8 cellular contexts compared by ENCODE assay signal in the genomic region with DNA sequence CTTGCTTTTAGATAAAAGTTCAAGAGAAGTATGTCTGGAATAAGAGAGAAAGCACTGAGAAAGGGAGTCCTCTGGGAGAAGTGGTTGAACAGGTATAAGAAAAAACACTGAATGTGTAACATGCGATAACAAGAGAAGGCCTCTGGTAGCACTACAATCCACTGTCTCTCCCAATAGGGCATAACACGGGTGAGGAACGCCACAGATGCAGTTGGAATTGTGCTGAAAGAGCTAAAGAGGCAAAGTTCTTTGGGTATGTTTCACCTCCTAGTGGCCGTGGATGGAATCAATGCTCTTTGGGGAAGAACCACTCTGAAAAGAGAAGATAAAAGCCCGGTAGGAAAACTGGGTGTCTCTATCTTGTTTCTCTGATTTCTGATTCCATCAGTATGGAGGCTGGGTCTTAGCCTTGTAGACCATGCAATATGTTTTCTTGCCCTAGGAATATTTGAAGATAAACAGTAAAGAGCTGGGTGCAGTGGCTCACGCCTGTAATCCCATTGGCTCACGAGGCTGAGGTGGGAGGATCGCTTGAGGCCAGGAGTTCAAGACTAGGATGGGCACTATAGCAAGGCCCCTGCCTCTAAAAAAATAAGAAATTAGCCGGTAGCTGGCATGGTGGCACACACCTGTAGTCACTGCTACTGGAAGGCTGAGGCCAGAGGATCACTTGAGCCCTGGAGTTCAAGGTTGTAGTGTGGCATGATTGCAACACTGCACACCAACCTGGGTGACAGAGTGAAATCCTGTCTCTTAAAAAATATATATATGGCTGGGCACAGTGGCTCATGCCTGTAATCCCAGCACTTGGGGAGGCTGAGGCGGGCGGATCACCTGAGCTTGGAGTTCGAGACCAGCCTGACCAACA. TPM values are rescaled to one million over a fixed set of nuclear protein-coding genes. Genes with fewer than 3 reads are reported as not detected.
DNase-seq lines count a peak whose midpoint lies in the region; ATAC-seq and TF ChIP-seq lines count a peak whose summit lies in the region.

No MANE protein-coding gene starts in this region.

- CTCF ChIA-PET in activated naive CD4-positive, alpha-beta T cell treated with anti-CD3 and anti-CD28 coated beads, Interleukin-2, amount 10 ng/mL, durations not matched to agents 7 days and 5 days (lab: Charles Lee), result interaction anchor here (0.6 to 1.6 kb wide), 8 partner anchors 9 to 175 kb away, joined by 3 to 9 read pairs (median 3); no protein-coding TSS in a partner anchor

- TF ChIP-seq CTCF in glutamatergic neuron (IDR thresholded peaks at IDR 0.05; ENCODE audit: partially characterized antibody, unreplicated experiment) (peak; percentile 80), progenitor cell of endocrine pancreas (IDR thresholded peaks at IDR 0.05; ENCODE audit: unreplicated experiment) (peak; percentile 63)

- ATAC-seq in GM21529 (IDR thresholded peaks at IDR 0.05; ENCODE audit: unreplicated experiment), result no peak
- ATAC-seq in HG03159 (IDR thresholded peaks at IDR 0.05; ENCODE audit: unreplicated experiment), result no peak

- no peaks in the 10 kb centered on the region for H3K27me3 Mint-ChIP-seq in activated naive CD4-positive, alpha-beta T cell treated with anti-CD3 and anti-CD28 coated beads, Interleukin-2, amount 10 ng/mL, durations not matched to agents 7 days and 5 days
- H3K27me3 Mint-ChIP-seq in glutamatergic neuron (ENCODE audit: unreplicated experiment), result no peaks in the 10 kb centered on the region
- no peaks in the 10 kb centered on the region for H3K27me3 Mint-ChIP-seq in progenitor cell of endocrine pancreas

- no peak overlapping the region for H3K27ac Mint-ChIP-seq in activated naive CD4-positive, alpha-beta T cell treated with anti-CD3 and anti-CD28 coated beads, Interleukin-2, amount 10 ng/mL, durations not matched to agents 7 days and 5 days
- H3K27ac Mint-ChIP-seq in glutamatergic neuron (ENCODE audit: unreplicated experiment) (no peak overlapping the region), progenitor cell of endocrine pancreas (peak overlapping the region; percentile 90)

- H3K9me3 Mint-ChIP-seq in activated naive CD4-positive, alpha-beta T cell treated with anti-CD3 and anti-CD28 coated beads, Interleukin-2, amount 10 ng/mL, durations not matched to agents 7 days and 5 days, result no peaks in the 10 kb centered on the region
- H3K9me3 Mint-ChIP-seq in glutamatergic neuron (ENCODE audit: unreplicated experiment) (no peaks in the 10 kb centered on the region), progenitor cell of endocrine pancreas (ENCODE audit: low read depth) (no peaks in the 10 kb centered on the region)

- no peaks in the 10 kb centered on the region for H3K4me1 Mint-ChIP-seq in activated naive CD4-positive, alpha-beta T cell treated with anti-CD3 and anti-CD28 coated beads, Interleukin-2, amount 10 ng/mL, durations not matched to agents 7 days and 5 days
- H3K4me1 Mint-ChIP-seq in glutamatergic neuron (ENCODE audit: low read depth, unreplicated experiment), result no peaks in the 10 kb centered on the region
- peaks cover 4% of the 10 kb centered on the region for H3K4me1 Mint-ChIP-seq in progenitor cell of endocrine pancreas (ENCODE audit: low read depth)

- peak; percentile 46 for DNase-seq in CD1c-positive myeloid dendritic cell (ENCODE audit: extremely low spot score)
- DNase-seq in GM19240 (ENCODE audit: insufficient read length, low spot score), result peak; percentile 3
- DNase-seq in NCI-H748 (lab: John Stamatoyannopoulos, UW; ENCODE audit: unreplicated experiment), result peak; percentile 61
- peak; percentile 66 for DNase-seq in activated naive CD4-positive, alpha-beta T cell treated with anti-CD3 and anti-CD28 coated beads, Interleukin-2, amount 10 ng/mL, durations not matched to agents 7 days and 5 days
- peak; percentile 53 for DNase-seq in glutamatergic neuron
- peak; percentile 24 for DNase-seq in progenitor cell of endocrine pancreas (ENCODE audit: low spot score, unreplicated experiment)

- H3K36me3 Mint-ChIP-seq in activated naive CD4-positive, alpha-beta T cell treated with anti-CD3 and anti-CD28 coated beads, Interleukin-2, amount 10 ng/mL, durations not matched to agents 7 days and 5 days, result peaks cover 27% of the 10 kb centered on the region
- no peaks in the 10 kb centered on the region for H3K36me3 Mint-ChIP-seq in glutamatergic neuron (ENCODE audit: unreplicated experiment)
- H3K36me3 Mint-ChIP-seq in progenitor cell of endocrine pancreas (ENCODE audit: insufficient read depth), result peaks cover 10% of the 10 kb centered on the region

- no peak overlapping the region for H3K4me3 Mint-ChIP-seq in activated naive CD4-positive, alpha-beta T cell treated with anti-CD3 and anti-CD28 coated beads, Interleukin-2, amount 10 ng/mL, durations not matched to agents 7 days and 5 days
- H3K4me3 Mint-ChIP-seq in glutamatergic neuron (ENCODE audit: unreplicated experiment) (no peak overlapping the region), progenitor cell of endocrine pancreas (ENCODE audit: low read depth) (no peak overlapping the region)

RNA-seq across cellular contexts. Expression of a gene that starts 40.4 kb away (rescaled TPM):
- total RNA-seq in glutamatergic neuron (ENCODE audit: unreplicated experiment) (88.3 TPM), progenitor cell of endocrine pancreas (121 and 126 TPM in 2 replicates)

RNA-seq across cellular contexts. Expression of a gene that starts 40.7 kb away (rescaled TPM):
- total RNA-seq in glutamatergic neuron (ENCODE audit: unreplicated experiment), result 61.1 TPM
- 54.6 and 56.2 TPM in 2 replicates for total RNA-seq in progenitor cell of endocrine pancreas

Comparison
In these comparisons a context has a peak if more than half of its experiments do, and no peak if none do; other contexts are left out.
1. DNase-seq: peak in every context shown above with its lines; median percentile 66 in activated naive CD4-positive, alpha-beta T cell treated with anti-CD3 and anti-CD28 coated beads, Interleukin-2, amount 10 ng/mL, durations not matched to agents 7 days and 5 days; 61 in NCI-H748; 53 in glutamatergic neuron; 46 in CD1c-positive myeloid dendritic cell; 24 in progenitor cell of endocrine pancreas; 3 in GM19240.